Comparison of ENCODE assay signal across 11 cellular contexts in the genomic region with DNA sequence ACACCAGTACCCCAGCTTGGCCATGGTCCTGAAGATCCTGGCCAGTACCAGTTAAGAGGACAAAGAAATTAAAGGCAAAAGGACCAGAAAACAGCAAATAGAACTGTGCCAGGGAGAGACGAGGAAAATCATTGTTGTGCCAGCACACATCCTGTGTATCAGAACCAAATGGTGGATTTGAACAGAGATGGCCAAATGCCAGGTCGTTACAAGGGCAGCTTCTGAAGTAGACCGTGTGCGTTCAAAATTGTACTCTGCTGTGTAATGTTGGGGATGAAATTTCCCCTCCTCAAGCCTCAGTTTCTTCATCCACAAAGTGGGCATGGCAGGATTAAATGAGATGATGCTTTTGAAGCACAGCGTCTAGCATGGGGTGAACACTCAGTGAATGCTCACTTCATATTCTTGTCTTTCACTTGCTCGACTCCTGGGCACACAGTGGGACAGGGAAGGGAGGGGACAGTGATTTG. TPM values are rescaled to one million over a fixed set of nuclear protein-coding genes. Genes with fewer than 3 reads are reported as not detected.
DNase-seq lines count a peak whose midpoint lies in the region; ATAC-seq and TF ChIP-seq lines count a peak whose summit lies in the region.
"Had no signal": no experiment of that assay in that cellular context is flagged by ENCODE, and none has a peak within 500 bp of the region (broad histone marks: within the 10 kb centered on the region; RNA-seq: fewer than 3 reads in every experiment).

No MANE protein-coding gene starts in this region.

- no peak overlapping the region for H3K4me3 Mint-ChIP-seq in MCF 10A (ENCODE audit: unreplicated experiment)
- H3K4me3 Mint-ChIP-seq: activated B cell treated with CpG ODN at 0.5 μM for 24 hours had no signal

- ATAC-seq in sciatic nerve = no peak

- CTCF ChIA-PET in MCF 10A (lab: Yijun Ruan, JAX) = interaction anchor here (1.5 kb wide), 1 partner anchor 9 kb away, joined by 5 read pairs; no protein-coding TSS in a partner anchor

- H3K9me3 Mint-ChIP-seq in MCF 10A (ENCODE audit: unreplicated experiment) = no peaks in the 10 kb centered on the region
- H3K9me3 Mint-ChIP-seq: activated B cell treated with CpG ODN at 0.5 μM for 24 hours had no signal

- H3K36me3 Mint-ChIP-seq in MCF 10A (ENCODE audit: insufficient read depth, unreplicated experiment) = no peaks in the 10 kb centered on the region

- TF ChIP-seq CTCF in MCF 10A (IDR thresholded peaks at IDR 0.05; ENCODE audit: unreplicated experiment) = no peak

- H3K27me3 Mint-ChIP-seq in MCF 10A (ENCODE audit: insufficient read depth, unreplicated experiment) = no peaks in the 10 kb centered on the region
- H3K27me3 Mint-ChIP-seq: activated B cell treated with CpG ODN at 0.5 μM for 24 hours had no signal

- TSS peak; percentile 84 for BruUV-seq in MCF 10A (replicated peaks; lab: Mats Ljungman, UMichigan)

- H3K27ac ChIP-seq in temporal lobe (ENCODE audit: low read depth, low read length) = peak overlapping the region; percentile 10

- POLR2A ChIA-PET in MCF 10A (lab: Yijun Ruan, JAX) = interaction anchor here (1.5 kb wide), 1 partner anchor 57 kb away, joined by 5 read pairs; no protein-coding TSS in a partner anchor

- peak overlapping the region; percentile 99 for H3K27ac Mint-ChIP-seq in MCF 10A (ENCODE audit: low read depth, unreplicated experiment)

- H3K4me1 Mint-ChIP-seq in MCF 10A (ENCODE audit: insufficient read depth, unreplicated experiment) = peaks cover 19% of the 10 kb centered on the region

- intact Hi-C loops in MCF 10A (cut with micrococcal nuclease) (no loop called here), sciatic nerve (cut with DNase I) (no loop called here)

- DNase-seq in HT-29 (ENCODE audit: low spot score) (peak; percentile 26), MCF 10A (ENCODE audit: unreplicated experiment) (no peak), kidney tubule cell (ENCODE audit: low spot score) (peak; percentile 31), LoVo (ENCODE audit: low spot score) (no peak), SKM-1 (lab: John Stamatoyannopoulos, UW; ENCODE audit: unreplicated experiment) (no peak), SIG-M5 treated with dmso at 0.1 percent for 504 hours (lab: John Stamatoyannopoulos, UW; ENCODE audit: unreplicated experiment) (no peak), sciatic nerve (ENCODE audit: low spot score) (no peak)
- DNase-seq: activated B cell treated with CpG ODN at 0.5 μM for 24 hours; activated effector memory CD4-positive, alpha-beta T cell treated with Interleukin-2 at 50 U/mL for 16 hours; H7 had no signal

RNA-seq across cellular contexts. Expression of a gene that starts 43.1 kb away (rescaled TPM):
- total RNA-seq in HT-29 (2014; rRNA removed; shearing (Covaris generic)) = 492 and 536 TPM in 2 replicates
- total RNA-seq in MCF 10A (2022) = 12.5 and 14.4 TPM in 2 replicates
- 17.5 TPM for total RNA-seq in temporal lobe
- 81.6 TPM for total RNA-seq in sciatic nerve

Comparison
In these comparisons a context has a peak if more than half of its experiments do, and no peak if none do; other contexts are left out.
1. DNase-seq: peak in HT-29 (single experiment) and kidney tubule cell (single experiment); none in MCF 10A (single experiment), LoVo (single experiment), SKM-1 (single experiment), SIG-M5 treated with dmso at 0.1 percent for 504 hours (single experiment) and sciatic nerve (single experiment).